Comparison of ENCODE assay signal across 21 cellular contexts in the genomic region with DNA sequence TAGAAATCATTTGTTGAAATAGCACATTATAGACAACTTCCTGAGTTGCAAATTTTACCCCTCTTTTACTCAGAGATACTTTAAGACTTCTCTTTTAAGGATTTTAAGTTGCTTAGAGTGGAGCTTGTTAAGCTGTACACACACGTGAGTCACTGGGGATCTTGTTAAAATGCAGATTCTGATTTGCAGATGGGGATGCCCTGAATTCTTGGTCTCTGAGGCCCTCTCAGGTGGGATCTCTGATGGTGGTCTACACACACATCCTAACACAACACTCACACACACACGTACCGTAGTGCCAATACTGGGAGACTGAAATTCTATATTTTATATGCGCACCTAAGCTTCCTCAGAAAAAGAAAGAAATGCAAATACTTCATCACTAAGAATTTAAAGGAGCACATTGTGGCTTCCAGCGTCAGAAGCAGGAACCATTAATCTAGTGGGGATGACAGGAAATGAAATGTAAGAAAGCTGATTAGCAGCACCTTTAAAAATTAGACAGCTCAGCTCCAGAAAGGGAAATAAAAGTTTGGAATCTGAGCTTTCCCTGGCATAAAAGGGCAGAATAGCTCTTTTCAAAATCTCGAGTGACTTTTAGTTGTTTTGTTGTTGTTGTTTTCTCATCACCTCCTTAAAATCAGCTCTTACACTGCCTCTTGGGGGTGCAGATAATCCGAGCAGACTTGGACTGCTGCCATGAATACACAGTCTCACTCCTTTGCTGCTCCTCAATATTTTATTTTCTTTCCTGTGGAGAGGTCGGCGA.
DNase-seq lines count a peak whose midpoint lies in the region; TF ChIP-seq lines count a peak whose summit lies in the region.
"Had no signal": no experiment of that assay in that cellular context is flagged by ENCODE, and none has a peak within 500 bp of the region (broad histone marks: within the 10 kb centered on the region; RNA-seq: fewer than 3 reads in every experiment).

No MANE protein-coding gene starts in this region.

- TF ChIP-seq CTCF in fibroblast of the aortic adventitia (IDR thresholded peaks at IDR 0.05; ENCODE audit: insufficient read depth, low read length): no peak

- H3K4me3 ChIP-seq in SJSA1 (no peak overlapping the region), fibroblast of the aortic adventitia (ENCODE audit: low read depth, low read length) (peak overlapping the region; percentile 10), skeletal muscle satellite cell (ENCODE audit: low read length) (peak overlapping the region; percentile 32)
- H3K4me3 ChIP-seq: heart right ventricle, upper lobe of right lung had no signal

- H3K9ac ChIP-seq in skeletal muscle satellite cell (ENCODE audit: low read depth, low read length): no peak overlapping the region

- H3K9me3 ChIP-seq in SJSA1 (replicated peaks) (no peaks in the 10 kb centered on the region), skeletal muscle satellite cell (replicated peaks; ENCODE audit: low read length) (no peaks in the 10 kb centered on the region)
- H3K9me3 ChIP-seq: heart right ventricle, upper lobe of right lung had no signal

- DNase-seq in NCI-H82 (lab: John Stamatoyannopoulos, UW): peak; percentile 37
- DNase-seq in NCI-H82 treated with DMSO at 0.1 percent for 48 hours (lab: John Stamatoyannopoulos, UW; ENCODE audit: unreplicated experiment): no peak
- peak in 1 of 2 experiments; percentile 47 for DNase-seq in SJSA1 (ENCODE audit: low read depth in 1 of 2, low spot score in 2 of 2)
- peak; percentile 51 for DNase-seq in fibroblast of the aortic adventitia (ENCODE audit: low read depth)
- no peak for DNase-seq in activated effector memory CD4-positive, alpha-beta T cell treated with anti-CD3 and anti-CD28 coated beads, Interleukin-2, amount 50 U/mL, for 16 hours
- DNase-seq in 8988T: no peak
- no peak for DNase-seq in effector CD4-positive, alpha-beta T cell
- DNase-seq: activated CD4-positive, alpha-beta T cell treated with anti-CD3 and anti-CD28 coated beads for 4 hours; cortex of kidney; GF-D8; heart right ventricle; left ventricle myocardium superior; NCI-H1092 treated with DMSO at 0.1 percent for 48 hours; NCI-H2029 treated with DMSO at 0.1 percent for 48 hours; NCI-H510A; retina; stimulated activated CD4-positive, alpha-beta T cell treated with anti-CD3 and anti-CD28 coated beads, Interleukin-4, amount 100 ng/mL, for 4 hours; upper lobe of right lung had no signal

- H3K4me1 ChIP-seq in SJSA1 (replicated peaks): peaks cover 43% of the 10 kb centered on the region
- peaks cover 13% of the 10 kb centered on the region for H3K4me1 ChIP-seq in skeletal muscle satellite cell (ENCODE audit: control insufficient read depth, insufficient read depth, low read length)
- H3K4me1 ChIP-seq: heart right ventricle, upper lobe of right lung had no signal

- H3K36me3 ChIP-seq in SJSA1 (no peaks in the 10 kb centered on the region), skeletal muscle satellite cell (ENCODE audit: insufficient read depth, low read length) (no peaks in the 10 kb centered on the region)
- H3K36me3 ChIP-seq: heart right ventricle, upper lobe of right lung had no signal

- H3K27me3 ChIP-seq in SJSA1 (replicated peaks) (no peaks in the 10 kb centered on the region), skeletal muscle satellite cell (ENCODE audit: control insufficient read depth, insufficient read depth, low read length) (no peaks in the 10 kb centered on the region)

- peak overlapping the region; percentile 75 for H3K27ac ChIP-seq in SJSA1
- H3K27ac ChIP-seq: 22Rv1, heart right ventricle, RWPE1, upper lobe of right lung had no signal

- H3K4me2 ChIP-seq in skeletal muscle satellite cell (ENCODE audit: low read length): peak overlapping the region; percentile 24

Comparison
In these comparisons a context has a peak if more than half of its experiments do, and no peak if none do; other contexts are left out.
1. DNase-seq: peak in NCI-H82 (single experiment) and fibroblast of the aortic adventitia (single experiment); none in NCI-H82 treated with DMSO at 0.1 percent for 48 hours (single experiment), activated effector memory CD4-positive, alpha-beta T cell treated with anti-CD3 and anti-CD28 coated beads, Interleukin-2, amount 50 U/mL, for 16 hours (single experiment), 8988T (single experiment) and effector CD4-positive, alpha-beta T cell (single experiment).